In the genomic region with DNA sequence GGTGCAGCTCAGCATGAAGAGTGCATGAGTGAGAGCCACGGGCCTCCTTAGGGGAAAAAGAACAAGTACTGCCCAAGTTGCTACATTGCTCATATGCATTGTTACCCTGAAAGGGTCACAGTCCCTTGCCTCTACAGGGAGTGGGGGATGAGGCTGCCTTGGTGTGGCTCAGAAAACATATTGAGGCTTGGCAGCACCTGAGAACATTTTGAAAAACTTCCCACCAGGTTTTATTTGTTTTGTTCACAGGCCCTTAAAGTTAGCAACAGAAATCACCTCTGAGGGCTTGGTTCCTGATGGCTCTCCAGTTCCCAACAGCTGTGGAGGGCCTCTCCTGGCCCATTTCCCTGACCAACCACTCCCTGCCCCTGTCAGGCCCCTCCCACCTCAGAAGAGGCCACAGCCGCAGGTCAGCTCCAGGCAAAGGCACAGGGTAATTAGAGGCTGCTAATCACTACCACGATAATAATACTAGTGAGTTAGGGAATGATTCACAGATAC, we compare ENCODE assay signal across 10 cellular contexts.
A peak's percentile ranks its signal among the peaks of the same experiment; 100 is the strongest.
DNase-seq lines count a peak whose midpoint lies in the region; ATAC-seq and TF ChIP-seq lines count a peak whose summit lies in the region.
"Had no signal": no experiment of that assay in that cellular context is flagged by ENCODE, and none has a peak within 500 bp of the region (broad histone marks: within the 10 kb centered on the region; RNA-seq: fewer than 3 reads in every experiment).

No MANE protein-coding gene starts in this region.

- peak; percentile 48 for ATAC-seq in GM23338
- ATAC-seq in WTC11, result peak; percentile 47
- ATAC-seq in lung (ENCODE audit: insufficient read depth, low FRiP score), result peak; percentile 74

- CTCF ChIA-PET in WTC11 (lab: Charles Lee), result no interaction called here

- H3K4me2 ChIP-seq in GM23338 (no peak overlapping the region), smooth muscle cell (no peak overlapping the region)

- H3K4me1 Mint-ChIP-seq in GM23338 (no peaks in the 10 kb centered on the region), WTC11 (peaks cover 3% of the 10 kb centered on the region; the same call in 1 of the 2 replicates)

- H3F3A ChIP-seq in GM23338 (replicated peaks; ENCODE audit: low read depth) (no peaks in the 10 kb centered on the region), smooth muscle cell (ENCODE audit: low read depth) (no peaks in the 10 kb centered on the region)

- H3K9me2 ChIP-seq in GM23338 (ENCODE audit: insufficient read depth), result 0 out of 2 replicates have a peak, but pooled peaks cover 5% of the 10 kb centered on the region

- H4K20me1 ChIP-seq in GM23338 (replicated peaks; ENCODE audit: insufficient read depth) (no peaks in the 10 kb centered on the region), smooth muscle cell (ENCODE audit: low read depth) (no peaks in the 10 kb centered on the region)

- H3K4me1 ChIP-seq in GM23338 (ENCODE audit: insufficient read depth) (no peaks in the 10 kb centered on the region), lung (ENCODE audit: control insufficient read depth in 2 of 2, insufficient read depth in 2 of 2, low read length in 2 of 2) (no peaks in the 10 kb centered on the region), smooth muscle cell (ENCODE audit: low read depth) (no peaks in the 10 kb centered on the region)

- 41 to 59% methylated on average over 3 of the region's 3 CpGs for WGBS in lung, 2 donors
- 39% methylated on average over 3 of the region's 3 CpGs for WGBS in smooth muscle cell (ENCODE audit: low lambda C conversion rate)

- H3K79me2 ChIP-seq in GM23338 (replicated peaks; ENCODE audit: insufficient read depth), result no peaks in the 10 kb centered on the region
- no peaks in the 10 kb centered on the region for H3K79me2 ChIP-seq in smooth muscle cell (ENCODE audit: low read depth)

- no peaks in the 10 kb centered on the region for H3K36me3 Mint-ChIP-seq in GM23338 (ENCODE audit: low read depth)
- no peaks in the 10 kb centered on the region for H3K36me3 Mint-ChIP-seq in WTC11

- H3K27me3 ChIP-seq in GM23338 (ENCODE audit: insufficient read depth) (no peaks in the 10 kb centered on the region), lung (ENCODE audit: control insufficient read depth, insufficient read depth) (no peaks in the 10 kb centered on the region), smooth muscle cell (ENCODE audit: low read depth) (peaks cover 10% of the 10 kb centered on the region)
- H3K27me3 ChIP-seq: uterus had no signal

- peak overlapping the region; percentile 32; the same call in 1 of the 2 replicates for H2AFZ ChIP-seq in GM23338
- H2AFZ ChIP-seq in smooth muscle cell (ENCODE audit: low read depth), result no peak overlapping the region

- DNase-seq in AG20443 (ENCODE audit: low spot score) (peak; percentile 48), GM23338 (ENCODE audit: low spot score) (no peak), WTC11 (ENCODE audit: low spot score) (no peak), lung (ENCODE audit: low spot score) (peak; percentile 86), smooth muscle cell (lab: John Stamatoyannopoulos, UW; ENCODE audit: unreplicated experiment) (no peak), NOMO-1 treated with DMSO at 0.1 percent for 48 hours (lab: John Stamatoyannopoulos, UW; ENCODE audit: unreplicated experiment) (no peak), nucleus accumbens (lab: John Stamatoyannopoulos, UW) (no peak)
- no peak for DNase-seq in NK-92 treated with Interleukin-12 subunit alpha and Interleukin-12 subunit beta, amount 100 ng/mL, for 24 hours (lab: John Stamatoyannopoulos, UW)
- DNase-seq: Karpas-422 had no signal

- H3K27me3 Mint-ChIP-seq in GM23338 (ENCODE audit: insufficient read depth, low read depth, poor library complexity) (no peaks in the 10 kb centered on the region), WTC11 (ENCODE audit: low read depth) (no peaks in the 10 kb centered on the region; the same call in 1 of the 2 replicates)

- TF ChIP-seq CTCF in GM23338 (conservative IDR thresholded peaks at IDR 0.05; ENCODE audit: low read depth in 2 of 2) (no peak), WTC11 (IDR thresholded peaks at IDR 0.05) (no peak), lung (IDR thresholded peaks at IDR 0.05; ENCODE audit: control extremely low read depth, extremely low read depth) (no peak), smooth muscle cell (IDR thresholded peaks at IDR 0.05; ENCODE audit: borderline replicate concordance, insufficient read depth, poor library complexity, severe bottlenecking) (no peak)

- H3K36me3 ChIP-seq in GM23338 (ENCODE audit: insufficient read depth) (no peaks in the 10 kb centered on the region), lung (ENCODE audit: control insufficient read depth in 2 of 2, insufficient read depth in 2 of 2, low read length in 2 of 2) (no peaks in the 10 kb centered on the region), smooth muscle cell (ENCODE audit: low read depth) (no peaks in the 10 kb centered on the region)
- H3K36me3 ChIP-seq: uterus had no signal

- H3K4me3 Mint-ChIP-seq in GM23338, result no peak overlapping the region
- H3K4me3 Mint-ChIP-seq in WTC11, result no peak overlapping the region

- H3K27ac Mint-ChIP-seq in GM23338 (no peak overlapping the region), WTC11 (0 out of 2 replicates have a peak overlapping the region, but pooled peaks have one; percentile 23)

- H3K9me3 Mint-ChIP-seq in GM23338, result no peaks in the 10 kb centered on the region
- no peaks in the 10 kb centered on the region for H3K9me3 Mint-ChIP-seq in WTC11

- no peak overlapping the region for H3K9ac ChIP-seq in smooth muscle cell (ENCODE audit: low read depth)

- no peak overlapping the region for H3K27ac ChIP-seq in GM23338 (ENCODE audit: low read depth)
- H3K27ac ChIP-seq in lung (ENCODE audit: low read depth in 1 of 2, low read length in 1 of 2), result no peak overlapping the region
- H3K27ac ChIP-seq in smooth muscle cell (ENCODE audit: low read depth), result no peak overlapping the region

- POLR2A ChIA-PET in WTC11 (lab: Charles Lee), result interaction anchor here (0.6 kb wide), 1 partner anchor 137 kb away, joined by 7 read pairs; no protein-coding TSS in a partner anchor

- no peaks in the 10 kb centered on the region for H3K9me3 ChIP-seq in lung (ENCODE audit: control insufficient read depth in 2 of 2, insufficient read depth in 1 of 2, low read length in 1 of 2)
- H3K9me3 ChIP-seq in smooth muscle cell (replicated peaks; ENCODE audit: low read depth), result no peaks in the 10 kb centered on the region
- H3K9me3 ChIP-seq: uterus had no signal

- no peak overlapping the region for H3K4me3 ChIP-seq in GM23338
- no peak overlapping the region for H3K4me3 ChIP-seq in lung
- H3K4me3 ChIP-seq in smooth muscle cell, result no peak overlapping the region
- H3K4me3 ChIP-seq: uterus had no signal

TF ChIP-seq in GM23338, 12 proteins besides CTCF, POLR2A, EP300 and RAD21 (continues in another document):
- TF ChIP-seq EZH2 (IDR thresholded peaks at IDR 0.05; ENCODE audit: low read depth, unreplicated experiment), result no peak
- no peak for TF ChIP-seq JUNB (IDR thresholded peaks at IDR 0.05; ENCODE audit: unreplicated experiment)
- TF ChIP-seq NANOG (IDR thresholded peaks at IDR 0.05; ENCODE audit: borderline replicate concordance), result no peak
- no peak for TF ChIP-seq ZNF331 (CRISPR knock-in tag; IDR thresholded peaks at IDR 0.05; ENCODE audit: low read depth)
- no peak for TF ChIP-seq POLR2AphosphoS5 (IDR thresholded peaks at IDR 0.05; ENCODE audit: low read depth)
- TF ChIP-seq CREB1 (CRISPR knock-in tag; IDR thresholded peaks at IDR 0.05; ENCODE audit: low read depth), result no peak

TF ChIP-seq in WTC11, 78 proteins besides CTCF, POLR2A, EP300 and RAD21 (continues in another document):
- TF ChIP-seq, protein P1, sequence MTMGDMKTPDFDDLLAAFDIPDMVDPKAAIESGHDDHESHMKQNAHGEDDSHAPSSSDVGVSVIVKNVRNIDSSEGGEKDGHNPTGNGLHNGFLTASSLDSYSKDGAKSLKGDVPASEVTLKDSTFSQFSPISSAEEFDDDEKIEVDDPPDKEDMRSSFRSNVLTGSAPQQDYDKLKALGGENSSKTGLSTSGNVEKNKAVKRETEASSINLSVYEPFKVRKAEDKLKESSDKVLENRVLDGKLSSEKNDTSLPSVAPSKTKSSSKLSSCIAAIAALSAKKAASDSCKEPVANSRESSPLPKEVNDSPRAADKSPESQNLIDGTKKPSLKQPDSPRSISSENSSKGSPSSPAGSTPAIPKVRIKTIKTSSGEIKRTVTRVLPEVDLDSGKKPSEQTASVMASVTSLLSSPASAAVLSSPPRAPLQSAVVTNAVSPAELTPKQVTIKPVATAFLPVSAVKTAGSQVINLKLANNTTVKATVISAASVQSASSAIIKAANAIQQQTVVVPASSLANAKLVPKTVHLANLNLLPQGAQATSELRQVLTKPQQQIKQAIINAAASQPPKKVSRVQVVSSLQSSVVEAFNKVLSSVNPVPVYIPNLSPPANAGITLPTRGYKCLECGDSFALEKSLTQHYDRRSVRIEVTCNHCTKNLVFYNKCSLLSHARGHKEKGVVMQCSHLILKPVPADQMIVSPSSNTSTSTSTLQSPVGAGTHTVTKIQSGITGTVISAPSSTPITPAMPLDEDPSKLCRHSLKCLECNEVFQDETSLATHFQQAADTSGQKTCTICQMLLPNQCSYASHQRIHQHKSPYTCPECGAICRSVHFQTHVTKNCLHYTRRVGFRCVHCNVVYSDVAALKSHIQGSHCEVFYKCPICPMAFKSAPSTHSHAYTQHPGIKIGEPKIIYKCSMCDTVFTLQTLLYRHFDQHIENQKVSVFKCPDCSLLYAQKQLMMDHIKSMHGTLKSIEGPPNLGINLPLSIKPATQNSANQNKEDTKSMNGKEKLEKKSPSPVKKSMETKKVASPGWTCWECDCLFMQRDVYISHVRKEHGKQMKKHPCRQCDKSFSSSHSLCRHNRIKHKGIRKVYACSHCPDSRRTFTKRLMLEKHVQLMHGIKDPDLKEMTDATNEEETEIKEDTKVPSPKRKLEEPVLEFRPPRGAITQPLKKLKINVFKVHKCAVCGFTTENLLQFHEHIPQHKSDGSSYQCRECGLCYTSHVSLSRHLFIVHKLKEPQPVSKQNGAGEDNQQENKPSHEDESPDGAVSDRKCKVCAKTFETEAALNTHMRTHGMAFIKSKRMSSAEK (CRISPR knock-in tag; IDR thresholded peaks at IDR 0.05; ENCODE audit: borderline replicate concordance), result no peak
- TF ChIP-seq, protein P2, sequence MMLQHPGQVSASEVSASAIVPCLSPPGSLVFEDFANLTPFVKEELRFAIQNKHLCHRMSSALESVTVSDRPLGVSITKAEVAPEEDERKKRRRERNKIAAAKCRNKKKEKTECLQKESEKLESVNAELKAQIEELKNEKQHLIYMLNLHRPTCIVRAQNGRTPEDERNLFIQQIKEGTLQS (CRISPR knock-in tag; conservative IDR thresholded peaks at IDR 0.05), result no peak
- no peak for TF ChIP-seq MYBL2 (CRISPR knock-in tag; IDR thresholded peaks at IDR 0.05)
- no peak for TF ChIP-seq CREB1 (CRISPR knock-in tag; IDR thresholded peaks at IDR 0.05)
- TF ChIP-seq SMAD4 (CRISPR knock-in tag; IDR thresholded peaks at IDR 0.05), result no peak

Comparison
In these comparisons a context has a peak if more than half of its experiments do, and no peak if none do; other contexts are left out.
1. DNase-seq: peak in AG20443 (single experiment) and lung (single experiment); none in GM23338 (single experiment), WTC11 (single experiment), smooth muscle cell (single experiment), NOMO-1 treated with DMSO at 0.1 percent for 48 hours (single experiment), nucleus accumbens (0 of 56) and NK-92 treated with Interleukin-12 subunit alpha and Interleukin-12 subunit beta, amount 100 ng/mL, for 24 hours (single experiment).
2. Peak in every context shown above with its lines, with median percentiles within 50 percentile points of each other: ATAC-seq.